Comparison of ENCODE assay signal across 19 cellular contexts in the genomic region with DNA sequence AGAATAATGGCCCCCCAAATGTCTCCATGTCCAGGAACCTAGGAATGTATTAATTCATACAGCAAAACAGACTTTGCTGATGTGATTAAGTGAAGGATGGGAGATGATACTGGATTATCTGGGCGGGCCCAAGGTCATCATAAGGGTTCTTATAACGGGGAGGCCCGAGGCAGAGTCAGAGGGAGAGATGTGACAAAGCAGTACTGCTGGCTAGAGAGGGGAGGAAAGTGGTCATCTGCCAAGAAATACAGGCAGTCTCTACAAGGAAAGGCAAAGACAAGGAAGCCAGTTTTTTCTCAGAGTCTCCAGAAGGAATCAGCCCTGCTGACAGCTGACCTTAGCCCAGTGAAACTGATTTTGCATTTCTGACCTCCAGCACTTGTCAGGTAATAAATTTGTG.
"Had no signal": no experiment of that assay in that cellular context is flagged by ENCODE, and none has a peak within 500 bp of the region (broad histone marks: within the 10 kb centered on the region; RNA-seq: fewer than 3 reads in every experiment).

No MANE protein-coding gene starts in this region.

- H3K4me3 ChIP-seq: transverse colon had no signal

- H3K27me3 ChIP-seq: neutrophil, transverse colon had no signal

- ATAC-seq: effector memory CD8-positive, alpha-beta T cell; natural killer cell had no signal

- FAIRE-seq: frontal cortex had no signal

- H3K36me3 ChIP-seq: neutrophil, transverse colon had no signal

- DNase-seq: activated CD4-positive, alpha-beta memory T cell treated with anti-CD3 and anti-CD28 coated beads, Interleukin-2, amount 10 ng/mL, durations not matched to agents 7 days and 5 days; activated CD4-positive, alpha-beta T cell treated with anti-CD3 and anti-CD28 coated beads for 48 hours; activated CD4-positive, CD25-positive, alpha-beta regulatory T cell; activated CD8-positive, alpha-beta memory T cell treated with anti-CD3 and anti-CD28 coated beads, Interleukin-2, amount 50 U/mL, for 4 hours; activated effector memory CD4-positive, alpha-beta T cell treated with Interleukin-2 at 50 U/mL for 16 hours; activated naive CD4-positive, alpha-beta T cell treated with anti-CD3 and anti-CD28 coated beads, Interleukin-2, amount 10 ng/mL, durations not matched to agents 7 days and 5 days; activated T-cell treated with anti-CD3 and anti-CD28 coated beads, Interleukin-2, amount 50 U/mL, for 48 hours; effector memory CD8-positive, alpha-beta T cell; head of caudate nucleus; mesendoderm; natural killer cell; retina; stimulated activated CD4-positive, alpha-beta T cell treated with anti-CD3 and anti-CD28 coated beads, Interleukin-2, amount 100 ng/mL, for 24 hours; stimulated activated naive CD4-positive, alpha-beta T cell treated with Interleukin-2 at 50 U/mL for 16 hours; substantia nigra; T1000; transverse colon had no signal

- H3K9me3 ChIP-seq: neutrophil, transverse colon had no signal

- H3K27ac ChIP-seq: neutrophil, transverse colon had no signal
